30 cellular contexts compared by ENCODE assay signal in genomic region chr1:89809556-89809955, GRCh38. TPM values are rescaled to one million over a fixed set of nuclear protein-coding genes. Genes with fewer than 3 reads are reported as not detected.
DNase-seq lines count a peak whose midpoint lies in the region; ATAC-seq and TF ChIP-seq lines count a peak whose summit lies in the region.
"Had no signal": no experiment of that assay in that cellular context is flagged by ENCODE, and none has a peak within 500 bp of the region (broad histone marks: within the 10 kb centered on the region; RNA-seq: fewer than 3 reads in every experiment).

No MANE protein-coding gene starts in this region.

- TF ChIP-seq CTCF in fibroblast of mammary gland (conservative IDR thresholded peaks at IDR 0.05; ENCODE audit: control insufficient read depth, insufficient read depth, low read depth, low read length) (no peak), heart right ventricle (IDR thresholded peaks at IDR 0.05) (no peak)

- no peaks in the 10 kb centered on the region for H3K36me3 Mint-ChIP-seq in activated CD8-positive, alpha-beta memory T cell treated with anti-CD3 and anti-CD28 coated beads, Interleukin-2, amount 10 ng/mL, durations not matched to agents 7 days and 5 days
- H3K36me3 Mint-ChIP-seq: activated naive CD8-positive, alpha-beta T cell treated with anti-CD3 and anti-CD28 coated beads, Interleukin-2, amount 10 ng/mL, durations not matched to agents 7 days and 5 days had no signal

- 91 to 95% methylated on average over 3 of the region's 3 CpGs for WGBS in heart right ventricle, 2 donors

- H3K27me3 ChIP-seq in heart right ventricle: peaks cover 0 to 5% (median 0%) of the 10 kb centered on the region in 7 donors
- H3K27me3 ChIP-seq: body of pancreas, upper lobe of left lung had no signal

- intact Hi-C loops in heart right ventricle (cut with DNase I): loop anchor here in 2 of 10 donors (5.0 kb wide), 2 partner anchors 33 to 178 kb away; no protein-coding TSS in a partner anchor

- no peak overlapping the region for H3K27ac Mint-ChIP-seq in activated CD8-positive, alpha-beta memory T cell treated with anti-CD3 and anti-CD28 coated beads, Interleukin-2, amount 10 ng/mL, durations not matched to agents 7 days and 5 days
- H3K27ac Mint-ChIP-seq: activated B cell treated with CpG ODN at 0.5 μM for 24 hours; activated naive CD8-positive, alpha-beta T cell treated with anti-CD3 and anti-CD28 coated beads, Interleukin-2, amount 10 ng/mL, durations not matched to agents 7 days and 5 days; immature natural killer cell; naive thymus-derived CD8-positive, alpha-beta T cell had no signal

- H3K9me3 ChIP-seq in heart right ventricle: no peaks in the 10 kb centered on the region
- H3K9me3 ChIP-seq: A549, body of pancreas, left ventricle myocardium inferior, upper lobe of left lung had no signal

- H3K4me1 Mint-ChIP-seq in activated CD8-positive, alpha-beta memory T cell treated with anti-CD3 and anti-CD28 coated beads, Interleukin-2, amount 10 ng/mL, durations not matched to agents 7 days and 5 days: no peaks in the 10 kb centered on the region
- H3K4me1 Mint-ChIP-seq: activated naive CD8-positive, alpha-beta T cell treated with anti-CD3 and anti-CD28 coated beads, Interleukin-2, amount 10 ng/mL, durations not matched to agents 7 days and 5 days; immature natural killer cell had no signal

- H3K9me3 Mint-ChIP-seq in activated CD8-positive, alpha-beta memory T cell treated with anti-CD3 and anti-CD28 coated beads, Interleukin-2, amount 10 ng/mL, durations not matched to agents 7 days and 5 days (ENCODE audit: low read depth): no peaks in the 10 kb centered on the region
- H3K9me3 Mint-ChIP-seq: activated B cell treated with CpG ODN at 0.5 μM for 24 hours; activated naive CD8-positive, alpha-beta T cell treated with anti-CD3 and anti-CD28 coated beads, Interleukin-2, amount 10 ng/mL, durations not matched to agents 7 days and 5 days; immature natural killer cell; naive thymus-derived CD8-positive, alpha-beta T cell had no signal

- no peaks in the 10 kb centered on the region for H3K36me3 ChIP-seq in heart right ventricle
- H3K36me3 ChIP-seq: left ventricle myocardium inferior, upper lobe of left lung had no signal

- no peak overlapping the region for H3K4me3 Mint-ChIP-seq in activated CD8-positive, alpha-beta memory T cell treated with anti-CD3 and anti-CD28 coated beads, Interleukin-2, amount 10 ng/mL, durations not matched to agents 7 days and 5 days
- H3K4me3 Mint-ChIP-seq: activated B cell treated with CpG ODN at 0.5 μM for 24 hours; activated naive CD8-positive, alpha-beta T cell treated with anti-CD3 and anti-CD28 coated beads, Interleukin-2, amount 10 ng/mL, durations not matched to agents 7 days and 5 days; immature natural killer cell; naive thymus-derived CD8-positive, alpha-beta T cell had no signal

- DNase-seq in AG08395 (ENCODE audit: low spot score): peak; percentile 26
- peak; percentile 30 for DNase-seq in ELR (ENCODE audit: low read depth)
- DNase-seq in NCI-H226: peak; percentile 52
- DNase-seq in fibroblast of mammary gland (ENCODE audit: low read depth): peak; percentile 24
- no peak for DNase-seq in NCI-H146 (lab: John Stamatoyannopoulos, UW)
- DNase-seq in heart right ventricle: no peak
- no peak for DNase-seq in activated naive CD4-positive, alpha-beta T cell treated with anti-CD3 and anti-CD28 coated beads, Interleukin-2, amount 50 U/mL, for 16 hours
- no peak for DNase-seq in activated CD8-positive, alpha-beta memory T cell treated with anti-CD3 and anti-CD28 coated beads, Interleukin-2, amount 10 ng/mL, durations not matched to agents 7 days and 5 days
- DNase-seq: activated B cell treated with CpG ODN at 0.5 μM for 24 hours; activated CD4-positive, alpha-beta T cell treated with anti-CD3 and anti-CD28 coated beads, Interleukin-2, amount 50 U/mL, for 4 hours; activated CD8-positive, alpha-beta memory T cell treated with anti-CD3 and anti-CD28 coated beads, Interleukin-2, amount 50 U/mL, for 4 hours; activated naive CD8-positive, alpha-beta T cell treated with anti-CD3 and anti-CD28 coated beads, Interleukin-2, amount 10 ng/mL, durations not matched to agents 7 days and 5 days; body of pancreas; effector memory CD4-positive, alpha-beta T cell; hippocampal formation; immature natural killer cell; KG1; left ventricle myocardium inferior; midbrain; naive thymus-derived CD8-positive, alpha-beta T cell; NCI-H1048; NCI-H187 treated with DMSO at 0.1 percent for 48 hours; NCI-H69; occipital lobe; stimulated activated CD4-positive, alpha-beta T cell treated with anti-CD3 and anti-CD28 coated beads, Interleukin-1b, Interleukin-23, amount 100 ng/mL, for 48 hours; T1000; upper lobe of left lung had no signal

- peaks cover 4% of the 10 kb centered on the region for H3K27me3 Mint-ChIP-seq in activated CD8-positive, alpha-beta memory T cell treated with anti-CD3 and anti-CD28 coated beads, Interleukin-2, amount 10 ng/mL, durations not matched to agents 7 days and 5 days
- H3K27me3 Mint-ChIP-seq: activated B cell treated with CpG ODN at 0.5 μM for 24 hours had no signal

- H3K4me3 ChIP-seq in fibroblast of mammary gland (ENCODE audit: control insufficient read depth, low read depth, low read length): no peak overlapping the region
- H3K4me3 ChIP-seq in heart right ventricle: no peak overlapping the region
- H3K4me3 ChIP-seq: A549, body of pancreas, left ventricle myocardium inferior, skin epidermis, upper lobe of left lung had no signal

- H3K27ac ChIP-seq in heart right ventricle: no peak overlapping the region
- H3K27ac ChIP-seq: body of pancreas, C4-2B, left ventricle myocardium inferior, skin epidermis, upper lobe of left lung had no signal

- ATAC-seq in heart right ventricle: no peak
- no peak for ATAC-seq in activated CD8-positive, alpha-beta memory T cell treated with anti-CD3 and anti-CD28 coated beads, Interleukin-2, amount 10 ng/mL, durations not matched to agents 7 days and 5 days
- ATAC-seq: A549; body of pancreas; naive thymus-derived CD8-positive, alpha-beta T cell had no signal

- peaks cover 0 to 9% (median 0%) of the 10 kb centered on the region in 9 donors for H3K4me1 ChIP-seq in heart right ventricle
- H3K4me1 ChIP-seq: body of pancreas, left ventricle myocardium inferior had no signal

- CTCF ChIA-PET in activated CD8-positive, alpha-beta memory T cell treated with anti-CD3 and anti-CD28 coated beads, Interleukin-2, amount 10 ng/mL, durations not matched to agents 7 days and 5 days (lab: Charles Lee): interaction anchor here (1.3 kb wide), 2 partner anchors 11 to 179 kb away, joined by 3 to 4 read pairs; partner anchors contain the start of gene LRRC8D

RNA-seq across cellular contexts. Expression of gene LRRC8D, which starts 11.3 kb away (rescaled TPM):
- total RNA-seq in heart right ventricle: 1 to 10 TPM; 5.1 to 8.2 (median 6.6) TPM
- 10 to 100 TPM in 1 of 2 donors, 1 to 10 TPM in 1; 3.0 to 11.0 TPM for polyA plus RNA-seq in heart right ventricle
- total RNA-seq in activated CD8-positive, alpha-beta memory T cell treated with anti-CD3 and anti-CD28 coated beads, Interleukin-2, amount 10 ng/mL, durations not matched to agents 7 days and 5 days: 10 to 100 TPM; 19.2 to 27.7 TPM

Comparison
In these comparisons a context has a peak if more than half of its experiments do, and no peak if none do; other contexts are left out.
1. DNase-seq: peak in AG08395 (single experiment), ELR (single experiment), NCI-H226 (single experiment) and fibroblast of mammary gland (single experiment); none in NCI-H146 (single experiment), heart right ventricle (0 of 2), activated naive CD4-positive, alpha-beta T cell treated with anti-CD3 and anti-CD28 coated beads, Interleukin-2, amount 50 U/mL, for 16 hours (single experiment) and activated CD8-positive, alpha-beta memory T cell treated with anti-CD3 and anti-CD28 coated beads, Interleukin-2, amount 10 ng/mL, durations not matched to agents 7 days and 5 days (single experiment).